In the genomic region with DNA sequence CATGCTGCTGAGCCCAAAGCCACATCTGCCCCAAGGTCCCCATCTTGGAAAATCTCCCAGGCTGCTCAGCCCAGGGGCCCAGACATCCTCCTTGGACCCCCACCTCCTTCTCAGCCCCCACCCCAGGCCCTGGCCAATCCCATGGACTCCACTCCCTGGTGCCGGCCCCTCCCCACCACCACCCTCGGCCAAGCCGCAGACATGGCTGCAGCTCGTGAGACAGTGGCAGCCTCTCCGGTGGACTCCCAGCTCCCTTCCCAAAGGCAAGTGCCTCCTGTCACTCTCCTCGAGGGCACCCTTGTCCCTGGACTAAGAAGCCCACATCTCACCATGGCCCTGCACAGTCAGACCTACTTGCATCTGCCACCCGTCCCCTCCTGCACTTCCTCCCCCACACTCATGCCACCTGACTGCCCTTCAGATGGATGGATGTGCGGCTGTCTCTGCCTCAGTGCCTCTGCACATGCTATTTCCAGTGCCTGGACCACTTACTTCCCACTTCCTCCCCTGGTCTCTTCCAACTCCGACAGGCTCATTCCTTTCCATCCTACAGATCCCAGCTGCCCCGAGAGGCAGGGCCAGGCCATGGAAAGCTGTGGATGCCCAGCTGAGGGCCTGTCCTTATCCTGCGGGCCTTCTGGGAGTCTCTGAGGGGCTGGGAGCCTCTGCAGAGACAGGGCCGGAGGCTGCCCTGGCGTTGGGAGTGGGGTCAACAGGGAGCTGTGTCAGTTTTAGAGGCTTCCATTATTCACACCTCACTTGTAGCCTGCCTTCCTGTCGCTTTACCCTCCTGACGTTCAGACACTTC, we compare ENCODE assay signal across 1 cellular context.
TF ChIP-seq lines count a peak whose summit lies in the region.

No MANE protein-coding gene starts in this region.

TF ChIP-seq in endothelial cell of umbilical vein, 7 proteins besides CTCF, POLR2A, EP300 and RAD21:
- TF ChIP-seq FOS (IDR thresholded peaks at IDR 0.05; ENCODE audit: borderline replicate concordance, insufficient read depth, low read length) (no peak), JUN (IDR thresholded peaks at IDR 0.05; ENCODE audit: borderline replicate concordance, insufficient read depth, insufficient read length, low read depth) (no peak), EZH2 (IDR thresholded peaks at IDR 0.05; ENCODE audit: borderline replicate concordance, low read depth, low read length, severe bottlenecking) (no peak), MAX (IDR thresholded peaks at IDR 0.05; ENCODE audit: insufficient read depth, insufficient read length) (no peak), POLR2AphosphoS5 (IDR thresholded peaks at IDR 0.05; ENCODE audit: insufficient read depth, low read depth, low read length) (no peak), GATA2 (IDR thresholded peaks at IDR 0.05; ENCODE audit: insufficient read depth, insufficient read length, low read depth, low read length) (no peak), MYC (IDR thresholded peaks at IDR 0.05; ENCODE audit: low read depth, low read length) (no peak)
